In genomic region chr14:52351561-52352491, GRCh38 we compare ENCODE assay signal across 8 cellular contexts. TPM values are rescaled to one million over a fixed set of nuclear protein-coding genes. Genes with fewer than 3 reads are reported as not detected.
A peak's percentile ranks its signal among the peaks of the same experiment; 100 is the strongest.
DNase-seq lines count a peak whose midpoint lies in the region; ATAC-seq and TF ChIP-seq lines count a peak whose summit lies in the region.

No MANE protein-coding gene starts in this region.

- H3K27ac Mint-ChIP-seq in activated CD8-positive, alpha-beta memory T cell treated with anti-CD3 and anti-CD28 coated beads, Interleukin-2, amount 10 ng/mL, durations not matched to agents 7 days and 5 days, result peak overlapping the region; percentile 92
- H3K27ac Mint-ChIP-seq in activated T-cell treated with anti-CD3 and anti-CD28 coated beads, Interleukin-2, amount 50 U/mL, for 72 hours, result peak overlapping the region; percentile 91

- H3K9me3 ChIP-seq in lower lobe of right lung, result no peaks in the 10 kb centered on the region

- peaks cover 75% of the 10 kb centered on the region for H3K4me1 Mint-ChIP-seq in activated CD8-positive, alpha-beta memory T cell treated with anti-CD3 and anti-CD28 coated beads, Interleukin-2, amount 10 ng/mL, durations not matched to agents 7 days and 5 days
- H3K4me1 Mint-ChIP-seq in activated T-cell treated with anti-CD3 and anti-CD28 coated beads, Interleukin-2, amount 50 U/mL, for 72 hours (ENCODE audit: low read depth), result peaks cover 64% of the 10 kb centered on the region

- H3K4me3 ChIP-seq in lower lobe of right lung, result no peak overlapping the region

- H3K36me3 ChIP-seq in lower lobe of right lung, result no peaks in the 10 kb centered on the region

- CTCF ChIA-PET in activated CD8-positive, alpha-beta memory T cell treated with anti-CD3 and anti-CD28 coated beads, Interleukin-2, amount 10 ng/mL, durations not matched to agents 7 days and 5 days (lab: Charles Lee), result interaction anchor here (0.9 to 6.5 kb wide), 7 partner anchors 11 to 79 kb away, joined by 3 to 52 read pairs (median 4); partner anchors contain the start of gene PTGER2

- H3K27me3 ChIP-seq in lower lobe of right lung (ENCODE audit: low read depth), result no peaks in the 10 kb centered on the region

- peak overlapping the region; percentile 68 for H3K4me3 Mint-ChIP-seq in activated CD8-positive, alpha-beta memory T cell treated with anti-CD3 and anti-CD28 coated beads, Interleukin-2, amount 10 ng/mL, durations not matched to agents 7 days and 5 days
- peak overlapping the region; percentile 67 to 84 for H3K4me3 Mint-ChIP-seq in activated T-cell treated with anti-CD3 and anti-CD28 coated beads, Interleukin-2, amount 50 U/mL, for 72 hours

- H3K27me3 Mint-ChIP-seq in activated CD8-positive, alpha-beta memory T cell treated with anti-CD3 and anti-CD28 coated beads, Interleukin-2, amount 10 ng/mL, durations not matched to agents 7 days and 5 days, result peaks cover 5% of the 10 kb centered on the region
- H3K27me3 Mint-ChIP-seq in activated T-cell treated with anti-CD3 and anti-CD28 coated beads, Interleukin-2, amount 50 U/mL, for 72 hours (ENCODE audit: low read depth), result peaks cover 5% of the 10 kb centered on the region

- H3K9me3 Mint-ChIP-seq in activated CD8-positive, alpha-beta memory T cell treated with anti-CD3 and anti-CD28 coated beads, Interleukin-2, amount 10 ng/mL, durations not matched to agents 7 days and 5 days (ENCODE audit: low read depth), result no peaks in the 10 kb centered on the region
- no peaks in the 10 kb centered on the region for H3K9me3 Mint-ChIP-seq in activated T-cell treated with anti-CD3 and anti-CD28 coated beads, Interleukin-2, amount 50 U/mL, for 72 hours

- H3K4me1 ChIP-seq in lower lobe of right lung, result peaks cover 18% of the 10 kb centered on the region

- peak; percentile 85 for DNase-seq in activated CD8-positive, alpha-beta memory T cell treated with anti-CD3 and anti-CD28 coated beads, Interleukin-2, amount 10 ng/mL, durations not matched to agents 7 days and 5 days
- DNase-seq in activated CD8-positive, alpha-beta memory T cell treated with anti-CD3 and anti-CD28 coated beads for 24 hours, result no peak
- DNase-seq in activated T-cell treated with anti-CD3 and anti-CD28 coated beads, Interleukin-2, amount 50 U/mL, for 72 hours, result peak; percentile 40 to 58
- DNase-seq in lower lobe of right lung (no peak), D341Med (ENCODE audit: low spot score) (no peak), HT-29 (ENCODE audit: low spot score) (no peak)

- no peak overlapping the region for H3K27ac ChIP-seq in lower lobe of right lung

- H3K36me3 Mint-ChIP-seq in activated CD8-positive, alpha-beta memory T cell treated with anti-CD3 and anti-CD28 coated beads, Interleukin-2, amount 10 ng/mL, durations not matched to agents 7 days and 5 days, result peaks cover 48% of the 10 kb centered on the region
- H3K36me3 Mint-ChIP-seq in activated T-cell treated with anti-CD3 and anti-CD28 coated beads, Interleukin-2, amount 50 U/mL, for 72 hours (ENCODE audit: insufficient read depth in 2 of 2), result peaks cover 0 to 2% of the 10 kb centered on the region in 2 donors

- ATAC-seq in activated CD8-positive, alpha-beta memory T cell treated with anti-CD3 and anti-CD28 coated beads, Interleukin-2, amount 10 ng/mL, durations not matched to agents 7 days and 5 days, result peak; percentile 91
- ATAC-seq in HG02981 (IDR thresholded peaks at IDR 0.05; ENCODE audit: unreplicated experiment) (peak; percentile 80), lower lobe of right lung (peak; percentile 61 to 65), GM21528 (IDR thresholded peaks at IDR 0.05; ENCODE audit: low FRiP score, unreplicated experiment) (no peak)
- ATAC-seq in activated T-cell treated with anti-CD3 and anti-CD28 coated beads, Interleukin-2, amount 50 U/mL, for 72 hours (replicated peaks in 1 of 2), result peak; percentile 82 to 89

- intact Hi-C loops in lower lobe of right lung (cut with DNase I), result no loop called here

- TF ChIP-seq CTCF in lower lobe of right lung (IDR thresholded peaks at IDR 0.05), result no peak

RNA-seq across cellular contexts. Expression of gene PTGER2, which starts 37.7 kb away (rescaled TPM):
- total RNA-seq in activated CD8-positive, alpha-beta memory T cell treated with anti-CD3 and anti-CD28 coated beads, Interleukin-2, amount 10 ng/mL, durations not matched to agents 7 days and 5 days, result 100 to 1,000 TPM in 1 of 2 experiments, 10 to 100 TPM in 1; 97.6 to 117 TPM
- total RNA-seq in activated T-cell treated with anti-CD3 and anti-CD28 coated beads, Interleukin-2, amount 50 U/mL, for 72 hours, result 1 to 10 TPM; 6.2 to 9.6 TPM
- total RNA-seq in lower lobe of right lung, result 6.2 TPM
- total RNA-seq in HT-29 (2014; rRNA removed; shearing (Covaris generic)), result not detected in 2 replicates

Comparison
In these comparisons a context has a peak if more than half of its experiments do, and no peak if none do; other contexts are left out.
1. DNase-seq: peak in activated CD8-positive, alpha-beta memory T cell treated with anti-CD3 and anti-CD28 coated beads, Interleukin-2, amount 10 ng/mL, durations not matched to agents 7 days and 5 days (single experiment) and activated T-cell treated with anti-CD3 and anti-CD28 coated beads, Interleukin-2, amount 50 U/mL, for 72 hours (2 of 2); none in activated CD8-positive, alpha-beta memory T cell treated with anti-CD3 and anti-CD28 coated beads for 24 hours (single experiment), lower lobe of right lung (single experiment), D341Med (single experiment) and HT-29 (single experiment).
2. RNA of gene PTGER2, which starts 37.7 kb away (total RNA-seq): 97.6 to 117 TPM in activated CD8-positive, alpha-beta memory T cell treated with anti-CD3 and anti-CD28 coated beads, Interleukin-2, amount 10 ng/mL, durations not matched to agents 7 days and 5 days; 6.2 to 9.6 TPM in activated T-cell treated with anti-CD3 and anti-CD28 coated beads, Interleukin-2, amount 50 U/mL, for 72 hours, 6.2 TPM in lower lobe of right lung (single experiment) and not detected in HT-29; every median in the first group is over 4 times any median in the second.